In the genomic region with DNA sequence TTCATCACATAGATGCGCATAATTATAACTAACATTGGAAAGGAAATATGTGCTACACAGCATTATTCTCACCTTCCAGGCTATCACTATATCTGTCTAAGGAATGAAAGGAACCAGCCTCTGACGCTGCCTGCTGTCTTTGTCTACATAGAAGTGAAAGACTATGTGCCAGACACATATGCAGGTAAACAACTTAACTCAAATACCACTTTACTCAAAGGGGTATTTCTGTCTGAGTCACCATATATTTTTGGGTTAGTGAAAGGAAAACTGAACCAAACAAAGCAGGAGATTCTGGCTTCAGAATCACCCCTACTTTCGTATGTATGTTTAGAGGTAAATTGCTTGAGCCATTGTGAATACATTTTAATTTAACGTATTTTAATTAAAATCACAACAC, we compare ENCODE assay signal across 15 cellular contexts.
DNase-seq lines count a peak whose midpoint lies in the region; ATAC-seq lines count a peak whose summit lies in the region.
"Had no signal": no experiment of that assay in that cellular context is flagged by ENCODE, and none has a peak within 500 bp of the region (broad histone marks: within the 10 kb centered on the region; RNA-seq: fewer than 3 reads in every experiment).

No MANE protein-coding gene starts in this region.

- no peak overlapping the region for H3K4me3 Mint-ChIP-seq in activated CD4-positive, alpha-beta T cell treated with anti-CD3 and anti-CD28 coated beads for 36 hours
- no peak overlapping the region for H3K4me3 Mint-ChIP-seq in activated CD4-positive, alpha-beta T cell treated with anti-CD3 and anti-CD28 coated beads, Interleukin-2, amount 10 ng/mL, durations not matched to agents 24 days and 14 days
- H3K4me3 Mint-ChIP-seq in stimulated activated effector memory CD8-positive, alpha-beta T cell treated with anti-CD3 and anti-CD28 coated beads, Interleukin-12 subunit alpha, Interleukin-12 subunit beta, amount 100 ng/mL, for 72 hours = no peak overlapping the region
- H3K4me3 Mint-ChIP-seq: CD4-positive, CD25-positive, alpha-beta regulatory T cell; immature natural killer cell had no signal

- H3K27me3 Mint-ChIP-seq in activated CD4-positive, alpha-beta T cell treated with anti-CD3 and anti-CD28 coated beads for 36 hours = peaks cover 2% of the 10 kb centered on the region
- no peaks in the 10 kb centered on the region for H3K27me3 Mint-ChIP-seq in activated CD4-positive, alpha-beta T cell treated with anti-CD3 and anti-CD28 coated beads, Interleukin-2, amount 10 ng/mL, durations not matched to agents 24 days and 14 days
- H3K27me3 Mint-ChIP-seq: CD4-positive, CD25-positive, alpha-beta regulatory T cell had no signal

- CTCF ChIA-PET in activated CD4-positive, alpha-beta T cell treated with anti-CD3 and anti-CD28 coated beads for 36 hours (lab: Charles Lee) = no interaction called here

- peaks cover 2% of the 10 kb centered on the region for H3K4me1 Mint-ChIP-seq in activated CD4-positive, alpha-beta T cell treated with anti-CD3 and anti-CD28 coated beads for 36 hours
- H3K4me1 Mint-ChIP-seq in activated CD4-positive, alpha-beta T cell treated with anti-CD3 and anti-CD28 coated beads, Interleukin-2, amount 10 ng/mL, durations not matched to agents 24 days and 14 days = no peaks in the 10 kb centered on the region
- H3K4me1 Mint-ChIP-seq in stimulated activated effector memory CD8-positive, alpha-beta T cell treated with anti-CD3 and anti-CD28 coated beads, Interleukin-12 subunit alpha, Interleukin-12 subunit beta, amount 100 ng/mL, for 72 hours = peaks cover 7% of the 10 kb centered on the region
- H3K4me1 Mint-ChIP-seq: CD4-positive, CD25-positive, alpha-beta regulatory T cell had no signal

- no peak overlapping the region for H3K27ac Mint-ChIP-seq in activated CD4-positive, alpha-beta T cell treated with anti-CD3 and anti-CD28 coated beads for 36 hours
- H3K27ac Mint-ChIP-seq in activated CD4-positive, alpha-beta T cell treated with anti-CD3 and anti-CD28 coated beads, Interleukin-2, amount 10 ng/mL, durations not matched to agents 24 days and 14 days = no peak overlapping the region
- no peak overlapping the region for H3K27ac Mint-ChIP-seq in stimulated activated effector memory CD8-positive, alpha-beta T cell treated with anti-CD3 and anti-CD28 coated beads, Interleukin-12 subunit alpha, Interleukin-12 subunit beta, amount 100 ng/mL, for 72 hours
- H3K27ac Mint-ChIP-seq: CD4-positive, CD25-positive, alpha-beta regulatory T cell; immature natural killer cell had no signal

- DNase-seq in activated CD4-positive, alpha-beta T cell treated with anti-CD3 and anti-CD28 coated beads for 36 hours = peak; percentile 22
- no peak for DNase-seq in activated CD4-positive, alpha-beta T cell treated with anti-CD3 and anti-CD28 coated beads, Interleukin-2, amount 10 ng/mL, durations not matched to agents 24 days and 14 days
- no peak for DNase-seq in stimulated activated effector memory CD8-positive, alpha-beta T cell treated with anti-CD3 and anti-CD28 coated beads, Interleukin-12 subunit alpha, Interleukin-12 subunit beta, amount 100 ng/mL, for 72 hours (ENCODE audit: low spot score in 2 of 2)
- no peak for DNase-seq in stimulated activated CD4-positive, alpha-beta T cell treated with anti-CD3 and anti-CD28 coated beads, Interleukin-2, amount 100 ng/mL, for 24 hours
- DNase-seq in NCI-H446 treated with DMSO at 0.1 percent for 48 hours (lab: John Stamatoyannopoulos, UW) (no peak), LoVo (ENCODE audit: low spot score) (no peak)
- DNase-seq: activated CD4-positive, alpha-beta T cell treated with anti-CD3 and anti-CD28 coated beads for 4 hours; CD4-positive, CD25-positive, alpha-beta regulatory T cell; EL; immature natural killer cell; mucosa of descending colon; ovary; spleen had no signal

- POLR2A ChIA-PET in activated CD4-positive, alpha-beta T cell treated with anti-CD3 and anti-CD28 coated beads for 36 hours (lab: Charles Lee) = no interaction called here

- H3K36me3 Mint-ChIP-seq in activated CD4-positive, alpha-beta T cell treated with anti-CD3 and anti-CD28 coated beads for 36 hours (ENCODE audit: low read depth) = no peaks in the 10 kb centered on the region
- no peaks in the 10 kb centered on the region for H3K36me3 Mint-ChIP-seq in activated CD4-positive, alpha-beta T cell treated with anti-CD3 and anti-CD28 coated beads, Interleukin-2, amount 10 ng/mL, durations not matched to agents 24 days and 14 days (ENCODE audit: low read depth)
- H3K36me3 Mint-ChIP-seq in stimulated activated effector memory CD8-positive, alpha-beta T cell treated with anti-CD3 and anti-CD28 coated beads, Interleukin-12 subunit alpha, Interleukin-12 subunit beta, amount 100 ng/mL, for 72 hours = peaks cover 16% of the 10 kb centered on the region
- H3K36me3 Mint-ChIP-seq: CD4-positive, CD25-positive, alpha-beta regulatory T cell had no signal

- ATAC-seq in activated CD4-positive, alpha-beta T cell treated with anti-CD3 and anti-CD28 coated beads for 36 hours = peak; percentile 81
- ATAC-seq in GM21619 (IDR thresholded peaks at IDR 0.05; ENCODE audit: unreplicated experiment) (peak; percentile 71), HG03066 (IDR thresholded peaks at IDR 0.05; ENCODE audit: low read depth, unreplicated experiment) (peak; percentile 49)
- peak; percentile 94 for ATAC-seq in stimulated activated effector memory CD8-positive, alpha-beta T cell treated with anti-CD3 and anti-CD28 coated beads, Interleukin-12 subunit alpha, Interleukin-12 subunit beta, amount 100 ng/mL, for 72 hours
- ATAC-seq: mucosa of descending colon had no signal

- intact Hi-C loops in activated CD4-positive, alpha-beta T cell treated with anti-CD3 and anti-CD28 coated beads for 36 hours (cut with DNase I, micrococcal nuclease) = no loop called here
- intact Hi-C loops in activated CD4-positive, alpha-beta T cell treated with anti-CD3 and anti-CD28 coated beads, Interleukin-2, amount 10 ng/mL, durations not matched to agents 24 days and 14 days (cut with micrococcal nuclease) = no loop called here

- no peaks in the 10 kb centered on the region for H3K9me3 Mint-ChIP-seq in activated CD4-positive, alpha-beta T cell treated with anti-CD3 and anti-CD28 coated beads for 36 hours (ENCODE audit: low read depth)
- H3K9me3 Mint-ChIP-seq in activated CD4-positive, alpha-beta T cell treated with anti-CD3 and anti-CD28 coated beads, Interleukin-2, amount 10 ng/mL, durations not matched to agents 24 days and 14 days = no peaks in the 10 kb centered on the region
- no peaks in the 10 kb centered on the region for H3K9me3 Mint-ChIP-seq in stimulated activated effector memory CD8-positive, alpha-beta T cell treated with anti-CD3 and anti-CD28 coated beads, Interleukin-12 subunit alpha, Interleukin-12 subunit beta, amount 100 ng/mL, for 72 hours
- H3K9me3 Mint-ChIP-seq: immature natural killer cell had no signal
